ENCODE assay signal across 10 cellular contexts in genomic region chr9:89592963-89593775, GRCh38. TPM values are rescaled to one million over a fixed set of nuclear protein-coding genes. Genes with fewer than 3 reads are reported as not detected.
DNase-seq lines count a peak whose midpoint lies in the region; ATAC-seq and TF ChIP-seq lines count a peak whose summit lies in the region.
"Had no signal": no experiment of that assay in that cellular context is flagged by ENCODE, and none has a peak within 500 bp of the region (broad histone marks: within the 10 kb centered on the region; RNA-seq: fewer than 3 reads in every experiment).

No MANE protein-coding gene starts in this region.

- no peaks in the 10 kb centered on the region for H3K4me1 ChIP-seq in PC-3 (ENCODE audit: insufficient read depth, low read length)
- H3K4me1 ChIP-seq: heart left ventricle had no signal

- no peaks in the 10 kb centered on the region for H3K9me2 ChIP-seq in PC-3 (replicated peaks; ENCODE audit: low read length)

- H3K36me3 ChIP-seq in PC-3 (ENCODE audit: low read depth, low read length) = no peaks in the 10 kb centered on the region
- H3K36me3 ChIP-seq: heart left ventricle had no signal

- H2AFZ ChIP-seq in PC-3 (ENCODE audit: low read length) = no peak overlapping the region

- no peak overlapping the region for H3K4me3 ChIP-seq in PC-3 (ENCODE audit: low read length)
- H3K4me3 ChIP-seq in fibroblast of villous mesenchyme (ENCODE audit: low read depth, low read length) = no peak overlapping the region
- H3K4me3 ChIP-seq in skeletal muscle cell (ENCODE audit: low read depth, low read length) = no peak overlapping the region
- H3K4me3 ChIP-seq: heart left ventricle had no signal

- H3K9ac ChIP-seq in PC-3 (ENCODE audit: low read length) = no peak overlapping the region

- CTCF ChIA-PET in PC-3 (lab: Charles Lee) = no interaction called here

- TF ChIP-seq CTCF in PC-3 (conservative IDR thresholded peaks at IDR 0.05; ENCODE audit: low read depth, low read length) (no peak), fibroblast of villous mesenchyme (IDR thresholded peaks at IDR 0.05; ENCODE audit: insufficient read depth, low read depth, low read length) (peak; percentile 54)

- peaks cover 15% of the 10 kb centered on the region for H3K27me3 ChIP-seq in PC-3 (ENCODE audit: low read length)

- H4K20me1 ChIP-seq in PC-3 (ENCODE audit: low read length) = no peaks in the 10 kb centered on the region

- H3K27ac ChIP-seq in PC-3 (ENCODE audit: low read length) = no peak overlapping the region
- H3K27ac ChIP-seq: 22Rv1, heart left ventricle had no signal

- no peak overlapping the region for H3K4me2 ChIP-seq in PC-3 (ENCODE audit: low read length)

- intact Hi-C loops in PC-3 (cut with micrococcal nuclease) = no loop called here

- no peaks in the 10 kb centered on the region for H3K9me3 ChIP-seq in PC-3 (ENCODE audit: low read length)
- H3K9me3 ChIP-seq: heart left ventricle had no signal

- ATAC-seq in PC-3 = peak; percentile 29
- no peak for ATAC-seq in GM18498 (IDR thresholded peaks at IDR 0.05; ENCODE audit: unreplicated experiment)
- no peak for ATAC-seq in GM18517 (IDR thresholded peaks at IDR 0.05; ENCODE audit: unreplicated experiment)

- no peaks in the 10 kb centered on the region for H3F3A ChIP-seq in PC-3 (ENCODE audit: low read length, unreplicated experiment)

- POLR2A ChIA-PET in PC-3 (lab: Charles Lee; ENCODE audit: unreplicated experiment) = no interaction called here

- no TSS peak for BruUV-seq in PC-3 (replicated peaks; lab: Mats Ljungman, UMichigan)

- DNase-seq in DMS 273 (lab: John Stamatoyannopoulos, UW; ENCODE audit: unreplicated experiment) (peak; percentile 54), DMS 273 treated with DMSO at 0.1 percent for 48 hours (lab: John Stamatoyannopoulos, UW) (no peak), PC-3 (peak; percentile 32), fibroblast of villous mesenchyme (ENCODE audit: low read depth) (peak; percentile 66), skeletal muscle cell (ENCODE audit: low read depth) (peak; percentile 25), amniotic stem cell (lab: John Stamatoyannopoulos, UW) (no peak)

- no peaks in the 10 kb centered on the region for H3K79me2 ChIP-seq in PC-3 (ENCODE audit: low read length)

RNA-seq across cellular contexts. Expression of gene GADD45G, which starts 11.6 kb away (rescaled TPM):
- total RNA-seq in PC-3 (2014; rRNA removed) = 0.69 and 2.1 TPM in 2 replicates
- total RNA-seq in fibroblast of villous mesenchyme = 0.43 and 0.64 TPM in 2 replicates

Comparison
In these comparisons a context has a peak if more than half of its experiments do, and no peak if none do; other contexts are left out.
1. DNase-seq: peak in DMS 273 (single experiment), PC-3 (single experiment), fibroblast of villous mesenchyme (single experiment) and skeletal muscle cell (single experiment); none in DMS 273 treated with DMSO at 0.1 percent for 48 hours (single experiment) and amniotic stem cell (single experiment).